ENCODE assay signal across 9 cellular contexts in genomic region chr3:38834110-38834509, GRCh38. TPM values are rescaled to one million over a fixed set of nuclear protein-coding genes. Genes with fewer than 3 reads are reported as not detected.
A peak's percentile ranks its signal among the peaks of the same experiment; 100 is the strongest.
DNase-seq lines count a peak whose midpoint lies in the region; ATAC-seq and TF ChIP-seq lines count a peak whose summit lies in the region.
"Had no signal": no experiment of that assay in that cellular context is flagged by ENCODE, and none has a peak within 500 bp of the region (broad histone marks: within the 10 kb centered on the region; RNA-seq: fewer than 3 reads in every experiment).

No MANE protein-coding gene starts in this region.

- H3K4me3 ChIP-seq in AG04449 (ENCODE audit: low read depth, low read length), result no peak overlapping the region
- no peak overlapping the region for H3K4me3 ChIP-seq in HFF-Myc (replicated peaks; ENCODE audit: low read depth, low read length)
- no peak overlapping the region for H3K4me3 ChIP-seq in fibroblast of pulmonary artery (replicated peaks; ENCODE audit: low read depth, low read length)
- no peak overlapping the region for H3K4me3 ChIP-seq in prostate gland
- H3K4me3 ChIP-seq: suprapubic skin had no signal

- no peaks in the 10 kb centered on the region for H3K27me3 ChIP-seq in prostate gland (replicated peaks; ENCODE audit: insufficient read depth)
- H3K27me3 ChIP-seq: suprapubic skin had no signal

- TF ChIP-seq POLR2A in prostate gland (IDR thresholded peaks at IDR 0.05), result no peak

- no peaks in the 10 kb centered on the region for H3K9me3 ChIP-seq in prostate gland
- H3K9me3 ChIP-seq: suprapubic skin had no signal

- DNase-seq in AG04449 (ENCODE audit: low read depth, low spot score) (peak; percentile 26), HFF-Myc (ENCODE audit: extremely low read depth, low read depth) (peak; percentile 48), T1000 (lab: John Stamatoyannopoulos, UW) (peak; percentile 77), fibroblast of pulmonary artery (ENCODE audit: low read depth) (peak; percentile 90), prostate gland (ENCODE audit: low spot score) (peak; percentile 15), anterior cingulate cortex (lab: John Stamatoyannopoulos, UW) (no peak), NAMALWA (ENCODE audit: low spot score) (no peak)

- WGBS in prostate gland, result 3% methylated on average over 8 of the region's 8 CpGs

- no peak for ATAC-seq in HG02678 (IDR thresholded peaks at IDR 0.05; ENCODE audit: unreplicated experiment)

- CTCF ChIA-PET in AG04449 (lab: Yijun Ruan, JAX), result interaction anchor here (2.8 kb wide), 1 partner anchor 9 kb away, joined by 13 read pairs; no protein-coding TSS in a partner anchor

- intact Hi-C loops in prostate gland (cut with DNase I), result no loop called here

- no peak for TF ChIP-seq CTCF in AG04449 (IDR thresholded peaks at IDR 0.05; ENCODE audit: insufficient read depth, low read length, missing control alignments)
- no peak for TF ChIP-seq CTCF in HFF-Myc (IDR thresholded peaks at IDR 0.05; ENCODE audit: low read depth, low read length, missing control alignments)
- TF ChIP-seq CTCF in fibroblast of pulmonary artery (IDR thresholded peaks at IDR 0.05; ENCODE audit: low read length, missing control alignments), result no peak
- no peak for TF ChIP-seq CTCF in prostate gland (IDR thresholded peaks at IDR 0.05)

- POLR2A ChIA-PET in AG04449 (lab: Yijun Ruan, JAX), result no interaction called here

- H3K27ac ChIP-seq in prostate gland, result no peak overlapping the region
- H3K27ac ChIP-seq: suprapubic skin had no signal

- H3K4me1 ChIP-seq in prostate gland (replicated peaks), result no peaks in the 10 kb centered on the region

- H3K36me3 ChIP-seq in prostate gland, result no peaks in the 10 kb centered on the region
- H3K36me3 ChIP-seq: suprapubic skin had no signal

RNA-seq across cellular contexts. Expression of gene SCN10A, which starts 18.1 kb away (rescaled TPM):
- total RNA-seq in prostate gland, result not detected
- total RNA-seq: suprapubic skin had no signal

Comparison
In these comparisons a context has a peak if more than half of its experiments do, and no peak if none do; other contexts are left out.
1. DNase-seq: peak in AG04449 (single experiment), HFF-Myc (single experiment), T1000 (single experiment), fibroblast of pulmonary artery (single experiment) and prostate gland (single experiment); none in anterior cingulate cortex (0 of 58) and NAMALWA (single experiment).